Comparison of ENCODE assay signal across 14 cellular contexts in genomic region chrX:135389243-135389642, GRCh38.
"Had no signal": no experiment of that assay in that cellular context is flagged by ENCODE, and none has a peak within 500 bp of the region (broad histone marks: within the 10 kb centered on the region; RNA-seq: fewer than 3 reads in every experiment).

No MANE protein-coding gene starts in this region.

- H3K27ac Mint-ChIP-seq: activated CD8-positive, alpha-beta T cell treated with anti-CD3 and anti-CD28 coated beads, Interleukin-2, amount 10 ng/mL, durations not matched to agents 7 days and 5 days; nephron; stimulated activated effector memory CD8-positive, alpha-beta T cell treated with anti-CD3 and anti-CD28 coated beads, Interleukin-12 subunit alpha, Interleukin-12 subunit beta, amount 100 ng/mL, for 72 hours had no signal

- H3K4me3 Mint-ChIP-seq: activated CD8-positive, alpha-beta T cell treated with anti-CD3 and anti-CD28 coated beads, Interleukin-2, amount 10 ng/mL, durations not matched to agents 7 days and 5 days; activated naive CD8-positive, alpha-beta T cell treated with anti-CD3 and anti-CD28 coated beads, Interleukin-2, amount 10 ng/mL, durations not matched to agents 7 days and 5 days; nephron; stimulated activated effector memory CD8-positive, alpha-beta T cell treated with anti-CD3 and anti-CD28 coated beads, Interleukin-12 subunit alpha, Interleukin-12 subunit beta, amount 100 ng/mL, for 72 hours had no signal

- H3K36me3 Mint-ChIP-seq: stimulated activated effector memory CD8-positive, alpha-beta T cell treated with anti-CD3 and anti-CD28 coated beads, Interleukin-12 subunit alpha, Interleukin-12 subunit beta, amount 100 ng/mL, for 72 hours had no signal

- H3K27me3 ChIP-seq: esophagus muscularis mucosa, tibial nerve, uterus had no signal

- H3K4me1 Mint-ChIP-seq: nephron had no signal

- H3K4me3 ChIP-seq: dorsolateral prefrontal cortex, esophagus muscularis mucosa, tibial nerve, uterus had no signal

- H3K4me1 ChIP-seq: esophagus muscularis mucosa, tibial nerve, uterus had no signal

- H3K9me3 Mint-ChIP-seq: stimulated activated effector memory CD8-positive, alpha-beta T cell treated with anti-CD3 and anti-CD28 coated beads, Interleukin-12 subunit alpha, Interleukin-12 subunit beta, amount 100 ng/mL, for 72 hours had no signal

- H3K9me3 ChIP-seq: esophagus muscularis mucosa, tibial nerve, uterus had no signal

- DNase-seq: activated CD4-positive, alpha-beta T cell treated with anti-CD3 and anti-CD28 coated beads for 48 hours; activated CD8-positive, alpha-beta memory T cell treated with anti-CD3 and anti-CD28 coated beads, Interleukin-2, amount 50 U/mL, for 48 hours; activated CD8-positive, alpha-beta T cell treated with anti-CD3 and anti-CD28 coated beads, Interleukin-2, amount 10 ng/mL, durations not matched to agents 7 days and 5 days; activated naive CD8-positive, alpha-beta T cell treated with anti-CD3 and anti-CD28 coated beads, Interleukin-2, amount 10 ng/mL, durations not matched to agents 7 days and 5 days; anterior cingulate cortex; dorsolateral prefrontal cortex; left ventricle myocardium superior; nucleus accumbens; uterus had no signal

- ATAC-seq: activated CD8-positive, alpha-beta T cell treated with anti-CD3 and anti-CD28 coated beads, Interleukin-2, amount 10 ng/mL, durations not matched to agents 7 days and 5 days; left ventricle myocardium superior; stimulated activated effector memory CD8-positive, alpha-beta T cell treated with anti-CD3 and anti-CD28 coated beads, Interleukin-12 subunit alpha, Interleukin-12 subunit beta, amount 100 ng/mL, for 72 hours had no signal

- H3K36me3 ChIP-seq: esophagus muscularis mucosa, tibial nerve, uterus had no signal

- H3K27me3 Mint-ChIP-seq: activated naive CD8-positive, alpha-beta T cell treated with anti-CD3 and anti-CD28 coated beads, Interleukin-2, amount 10 ng/mL, durations not matched to agents 7 days and 5 days had no signal

- FAIRE-seq: endometrium had no signal

- H3K27ac ChIP-seq: dorsolateral prefrontal cortex, esophagus muscularis mucosa, tibial nerve, uterus had no signal
